In genomic region chr9:129796029-129796910, GRCh38 we compare ENCODE assay signal across 1 cellular context.
TF ChIP-seq lines count a peak whose summit lies in the region.

No MANE protein-coding gene starts in this region.

TF ChIP-seq in HEK293, 187 proteins besides CTCF, POLR2A, EP300 and RAD21 (continued from another document):
- TF ChIP-seq KLF17 (tag by site-specific recombination; IDR thresholded peaks at IDR 0.05) (no peak), ZSCAN4 (tag by site-specific recombination; IDR thresholded peaks at IDR 0.05) (no peak), ZNF621 (tag by site-specific recombination; IDR thresholded peaks at IDR 0.05) (no peak), ZNF600 (tag by site-specific recombination; IDR thresholded peaks at IDR 0.05) (peak; percentile 50; the same call in 1 of the 2 replicates), ZNF280C (tag by site-specific recombination; IDR thresholded peaks at IDR 0.05) (no peak), ZNF785 (tag by site-specific recombination; IDR thresholded peaks at IDR 0.05) (no peak), SCRT2 (tag by site-specific recombination; IDR thresholded peaks at IDR 0.05) (peak; percentile 72; the same call in 1 of the 2 replicates), ZBTB44 (tag by site-specific recombination; IDR thresholded peaks at IDR 0.05) (no peak), KLF8 (tag by site-specific recombination; IDR thresholded peaks at IDR 0.05) (no peak), ZNF626 (tag by site-specific recombination; IDR thresholded peaks at IDR 0.05) (no peak), ZNF221 (tag by site-specific recombination; IDR thresholded peaks at IDR 0.05; ENCODE audit: borderline replicate concordance) (no peak), ZNF132 (tag by site-specific recombination; IDR thresholded peaks at IDR 0.05; ENCODE audit: borderline replicate concordance) (no peak), ZNF366 (tag by site-specific recombination; conservative IDR thresholded peaks at IDR 0.05) (no peak), ZNF837 (tag by site-specific recombination; IDR thresholded peaks at IDR 0.05) (no peak), ZNF121 (tag by site-specific recombination; IDR thresholded peaks at IDR 0.05) (peak; percentile 76), ZNF335 (tag by site-specific recombination; conservative IDR thresholded peaks at IDR 0.05) (peak; percentile 91), ZNF155 (tag by site-specific recombination; IDR thresholded peaks at IDR 0.05) (no peak), ZNF211 (tag by site-specific recombination; IDR thresholded peaks at IDR 0.05; ENCODE audit: low read depth) (no peak), ZNF214 (tag by site-specific recombination; IDR thresholded peaks at IDR 0.05; ENCODE audit: borderline replicate concordance) (no peak)
